In the genomic region with DNA sequence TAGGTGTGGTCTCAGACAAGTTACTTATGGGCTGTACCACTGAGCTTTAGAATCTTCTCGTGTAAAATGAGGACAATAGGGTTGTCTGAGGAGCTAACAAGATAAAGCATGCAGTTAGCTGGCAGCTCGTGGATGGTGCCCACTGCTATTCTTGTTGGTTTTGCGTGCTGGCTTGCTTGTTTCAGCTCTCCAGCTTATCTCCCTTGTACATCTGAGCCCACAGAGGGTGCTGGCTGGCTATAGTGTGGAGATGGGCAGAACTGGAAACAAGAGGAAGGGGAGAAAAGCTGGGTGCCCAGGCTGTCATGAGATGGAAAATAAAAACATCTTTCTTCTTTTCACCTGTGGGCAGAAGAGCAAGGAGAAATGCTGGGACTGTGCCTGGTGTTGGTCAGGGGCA, we compare ENCODE assay signal across 27 cellular contexts.
"Had no signal": no experiment of that assay in that cellular context is flagged by ENCODE, and none has a peak within 500 bp of the region (broad histone marks: within the 10 kb centered on the region; RNA-seq: fewer than 3 reads in every experiment).

No MANE protein-coding gene starts in this region.

- H3K4me3 ChIP-seq: left ventricle myocardium inferior, lung, neural progenitor cell, psoas muscle, right atrium auricular region, right lobe of liver, skin epidermis, stomach, testis, thyroid gland, transverse colon, upper lobe of left lung, vagina had no signal

- H2AFZ ChIP-seq: neural progenitor cell, parathyroid adenoma had no signal

- H3K9ac ChIP-seq: neural progenitor cell, parathyroid adenoma had no signal

- DNase-seq: islet precursor cell; left ventricle myocardium inferior; mesendoderm; naive B cell; natural killer cell; nephron progenitor cell; occipital lobe; psoas muscle; right lobe of liver; stimulated activated CD4-positive, alpha-beta T cell treated with anti-CD3 and anti-CD28 coated beads, Interleukin-12 subunit alpha, Interleukin-12 subunit beta, amount 100 ng/mL, for 4 hours; stimulated activated CD4-positive, alpha-beta T cell treated with anti-CD3 and anti-CD28 coated beads, Interleukin-15, amount 100 ng/mL, for 24 hours; stimulated activated CD4-positive, alpha-beta T cell treated with anti-CD3 and anti-CD28 coated beads, Interleukin-2, amount 100 ng/mL, for 24 hours; stimulated activated CD4-positive, alpha-beta T cell treated with anti-CD3 and anti-CD28 coated beads, Interleukin-4, amount 100 ng/mL, for 1 hour; stimulated activated naive B cell treated with anti-CD40 and anti-IgM and Interleukin-4, amounts not matched to agents 10 μg/mL and 1 μg/mL and 100 μg/mL, for 72 hours; stimulated activated naive CD8-positive, alpha-beta T cell treated with anti-CD3 and anti-CD28 coated beads, Interleukin-15, Interleukin-2, amounts not matched to agents 100 U/mL and 50 U/mL, for 24 hours; stomach; testis; thyroid gland; transverse colon; upper lobe of left lung had no signal

- H3K27me3 ChIP-seq: neural progenitor cell, right atrium auricular region, right lobe of liver, testis, thyroid gland, upper lobe of left lung, vagina had no signal

- H3K9me3 ChIP-seq: left ventricle myocardium inferior, neutrophil, psoas muscle, right atrium auricular region, right lobe of liver, testis, thyroid gland, transverse colon, upper lobe of left lung, vagina had no signal

- H3K4me2 ChIP-seq: neural progenitor cell had no signal

- H3K36me3 ChIP-seq: left ventricle myocardium inferior, neural progenitor cell, neutrophil, right atrium auricular region, right lobe of liver, stomach, thyroid gland, transverse colon, upper lobe of left lung, vagina had no signal

- H3K79me2 ChIP-seq: parathyroid adenoma had no signal

- H3K4me1 ChIP-seq: parathyroid adenoma, psoas muscle, right atrium auricular region, right lobe of liver, testis had no signal

- H3K27ac ChIP-seq: left ventricle myocardium inferior, neural progenitor cell, neutrophil, parathyroid adenoma, psoas muscle, right atrium auricular region, right lobe of liver, skin epidermis, stomach, testis, thyroid gland, upper lobe of left lung, vagina had no signal
